ENCODE assay signal across 8 cellular contexts in the genomic region with DNA sequence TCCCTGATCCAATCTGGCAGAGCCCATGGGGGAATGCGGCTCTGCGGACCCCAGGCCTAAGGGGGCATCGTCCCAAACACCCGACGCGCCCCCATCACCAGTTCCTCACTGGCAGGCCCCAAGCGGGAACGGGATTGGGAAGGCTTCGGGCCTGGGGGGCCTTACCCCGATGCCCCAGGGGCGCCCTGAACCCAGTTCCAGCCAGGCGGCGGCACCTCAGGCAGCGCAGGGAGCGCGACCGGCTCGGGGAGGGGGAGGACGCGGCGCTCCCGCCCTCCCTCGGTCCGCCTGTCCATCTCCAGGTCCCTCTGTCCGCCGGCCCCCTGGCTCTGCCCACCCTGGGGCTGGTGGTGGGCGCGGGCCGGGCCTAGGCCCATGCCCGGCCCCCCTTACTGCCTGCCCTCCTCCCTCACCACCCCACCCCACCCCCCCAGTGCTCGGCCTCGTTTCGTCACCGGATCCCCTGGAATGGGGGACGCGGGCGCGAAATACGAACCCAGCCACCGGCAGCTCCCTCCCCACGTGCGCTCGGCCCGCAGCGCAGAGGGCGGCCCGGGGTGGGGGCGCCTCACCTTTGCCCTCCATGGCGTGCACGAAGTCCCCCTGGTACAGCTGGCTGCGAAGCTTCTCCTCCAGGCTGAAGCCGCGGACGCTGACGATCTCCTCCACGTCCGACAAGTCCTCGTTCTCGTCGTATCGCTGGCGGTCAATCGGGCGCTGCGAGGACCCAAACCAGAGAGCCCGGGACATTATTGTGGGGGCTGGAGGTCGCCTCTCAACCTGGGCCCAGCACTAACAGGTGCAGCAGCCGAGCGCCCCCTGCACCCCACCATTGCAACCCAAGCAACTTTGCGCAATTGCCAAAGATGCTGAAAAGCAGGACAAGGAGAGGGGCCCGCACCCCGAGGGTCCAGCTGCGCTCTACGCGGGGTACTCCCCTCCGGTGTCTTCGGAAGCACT. TPM values are rescaled to one million over a fixed set of nuclear protein-coding genes. Genes with fewer than 3 reads are reported as not detected.
DNase-seq lines count a peak whose midpoint lies in the region; ATAC-seq, FAIRE-seq and TF ChIP-seq lines count a peak whose summit lies in the region.

No MANE protein-coding gene starts in this region.

- H3K36me3 Mint-ChIP-seq in Caco-2 (ENCODE audit: insufficient read depth, unreplicated experiment), result peaks cover 41% of the 10 kb centered on the region

- TF ChIP-seq POLR2A in lower leg skin (IDR thresholded peaks at IDR 0.05), result no peak
- no peak for TF ChIP-seq POLR2A in thyroid gland (IDR thresholded peaks at IDR 0.05)
- TF ChIP-seq POLR2A in GM12891 (IDR thresholded peaks at IDR 0.05; ENCODE audit: low read depth, low read length), result no peak

- H3K9me3 ChIP-seq in Caco-2 (no peaks in the 10 kb centered on the region), PC-9 (ENCODE audit: insufficient read depth, low read depth) (no peaks in the 10 kb centered on the region), thyroid gland (no peaks in the 10 kb centered on the region)

- no peaks in the 10 kb centered on the region for H3K9me3 Mint-ChIP-seq in Caco-2 (ENCODE audit: unreplicated experiment)

- no TSS peak for BruUV-seq in Caco-2 (replicated peaks; lab: Mats Ljungman, UMichigan)
- BruUV-seq in PC-9 (replicated peaks; lab: Mats Ljungman, UMichigan), result no TSS peak

- H3K4me3 Mint-ChIP-seq in Caco-2 (ENCODE audit: unreplicated experiment), result peak overlapping the region; percentile 93

- H3K4me3 ChIP-seq in Caco-2 (ENCODE audit: low read depth, low read length) (peak overlapping the region; percentile 76), PC-9 (peak overlapping the region; percentile 86; the same call in 1 of the 2 replicates), lower leg skin (ENCODE audit: low read depth, poor library complexity, severe bottlenecking) (peak overlapping the region; percentile 41), thyroid gland (replicated peaks in 1 of 3) (peak overlapping the region; percentile 11 to 52 (median 39))

- H3F3A ChIP-seq in PC-9 (ENCODE audit: insufficient read depth, low read depth), result peaks cover 24% of the 10 kb centered on the region; the same call in 1 of the 2 replicates

- intact Hi-C loops in Caco-2 (cut with micrococcal nuclease; ENCODE audit: unreplicated experiment) (no loop called here), PC-9 (cut with micrococcal nuclease; ENCODE audit: unreplicated experiment) (no loop called here), lower leg skin (cut with DNase I; ENCODE audit: low total_unique reads) (loop anchor here (10.0 kb wide), 1 partner anchor 46 kb away; the partner anchor contains the start of gene ORAI1), thyroid gland (cut with DNase I) (no loop called here)

- ATAC-seq in HG03442 (IDR thresholded peaks at IDR 0.05; ENCODE audit: unreplicated experiment), result no peak

- H3K27ac ChIP-seq in PC-9 (peak overlapping the region; percentile 88), cingulate gyrus (ENCODE audit: low read depth, low read length) (peak overlapping the region; percentile 60), thyroid gland (peak overlapping the region; percentile 48 to 90 (median 88))

- POLR2A ChIA-PET in Caco-2 (lab: Charles Lee) (no interaction called here), PC-9 (lab: Charles Lee; ENCODE audit: unreplicated experiment) (no interaction called here)

- CTCF ChIA-PET in Caco-2 (lab: Charles Lee) (interaction anchor here (0.7 to 2.5 kb wide), 4 partner anchors 26 to 281 kb away, joined by 3 to 19 read pairs (median 10); partner anchors contain the start of gene ORAI1), PC-9 (lab: Charles Lee) (interaction anchor here (0.9 to 1.7 kb wide), 2 partner anchors 26 to 216 kb away, joined by 3 to 6 read pairs; no protein-coding TSS in a partner anchor)

- H3K4me2 ChIP-seq in PC-9, result peak overlapping the region; percentile 99

- no peak for TF ChIP-seq CTCF in Caco-2 (IDR thresholded peaks at IDR 0.05; ENCODE audit: insufficient read depth in 1 of 2, low read depth in 1 of 2, low read length in 1 of 2, severe bottlenecking in 1 of 2, unreplicated experiment in 1 of 2)
- no peak for TF ChIP-seq CTCF in PC-9 (conservative IDR thresholded peaks at IDR 0.05)
- no peak for TF ChIP-seq CTCF in lower leg skin (IDR thresholded peaks at IDR 0.05)
- no peak for TF ChIP-seq CTCF in thyroid gland (IDR thresholded peaks at IDR 0.05)

- H3K79me2 ChIP-seq in PC-9 (ENCODE audit: low read depth), result peaks cover 3% of the 10 kb centered on the region; the same call in 1 of the 2 replicates

- peak overlapping the region; percentile 88 for H3K27ac Mint-ChIP-seq in Caco-2 (ENCODE audit: unreplicated experiment)

- WGBS in lower leg skin, 2 donors, result 11 to 34% methylated on average over 28 to 40 of the region's 77 CpGs
- WGBS in thyroid gland, 2 donors, result 0 to 20% methylated on average over 6 to 29 of the region's 77 CpGs

- H3K27me3 ChIP-seq in Caco-2 (replicated peaks; ENCODE audit: control insufficient read depth, insufficient read depth, low read length) (no peaks in the 10 kb centered on the region), PC-9 (ENCODE audit: insufficient read depth, low read depth) (no peaks in the 10 kb centered on the region), thyroid gland (no peaks in the 10 kb centered on the region)

- H3K9me2 ChIP-seq in PC-9 (ENCODE audit: insufficient read depth), result no peaks in the 10 kb centered on the region

- H4K20me1 ChIP-seq in PC-9 (ENCODE audit: insufficient read depth), result no peaks in the 10 kb centered on the region

- H3K4me1 ChIP-seq in Caco-2, result peaks cover 50% of the 10 kb centered on the region
- H3K4me1 ChIP-seq in PC-9 (replicated peaks; ENCODE audit: insufficient read depth), result peaks cover 45% of the 10 kb centered on the region
- peaks cover 40 to 45% of the 10 kb centered on the region in 2 donors for H3K4me1 ChIP-seq in thyroid gland

- peaks cover 28% of the 10 kb centered on the region for H3K4me1 Mint-ChIP-seq in Caco-2 (ENCODE audit: low read depth, unreplicated experiment)

- DNase-seq in Caco-2, result no peak
- no peak for DNase-seq in PC-9
- no peak for DNase-seq in lower leg skin (ENCODE audit: low spot score in 2 of 2)
- DNase-seq in thyroid gland, result peak; percentile 28 to 37
- no peak for DNase-seq in GM12891 (ENCODE audit: insufficient read length, low spot score)
- DNase-seq in pons (ENCODE audit: low spot score), result no peak

- H3K27me3 Mint-ChIP-seq in Caco-2 (ENCODE audit: insufficient read depth, unreplicated experiment), result no peaks in the 10 kb centered on the region

- H3K36me3 ChIP-seq in Caco-2 (ENCODE audit: control insufficient read depth, insufficient read depth, low read length) (peaks cover 3% of the 10 kb centered on the region; the same call in 1 of the 2 replicates), PC-9 (ENCODE audit: low read depth) (no peaks in the 10 kb centered on the region), thyroid gland (no peaks in the 10 kb centered on the region)

- FAIRE-seq in GM12891 (lab: Jason Lieb, UNC), result no peak

- H2AFZ ChIP-seq in PC-9, result peak overlapping the region; percentile 84

TF ChIP-seq in GM12891, 5 proteins besides CTCF, POLR2A, EP300 and RAD21:
- TF ChIP-seq PAX5 (IDR thresholded peaks at IDR 0.05; ENCODE audit: insufficient read depth, low read length, severe bottlenecking), result no peak
- no peak for TF ChIP-seq POU2F2 (IDR thresholded peaks at IDR 0.05; ENCODE audit: low read depth, low read length)
- TF ChIP-seq SPI1 (IDR thresholded peaks at IDR 0.05; ENCODE audit: low read depth, low read length), result no peak
- TF ChIP-seq TAF1 (IDR thresholded peaks at IDR 0.05; ENCODE audit: low read depth, low read length), result no peak
- no peak for TF ChIP-seq POLR2AphosphoS5 (IDR thresholded peaks at IDR 0.05; ENCODE audit: low read depth, low read length)

RNA-seq across cellular contexts. Expression of gene KDM2B, which starts 2.3 kb away (rescaled TPM):
- 47.7 and 48.4 TPM in 2 replicates for total RNA-seq in Caco-2 (2022)
- 43.6 and 45.1 TPM in 2 replicates for total RNA-seq in PC-9 (2021)
- 10 to 100 TPM; 28.9 to 72.1 (median 47.9) TPM for total RNA-seq in lower leg skin
- 10 to 100 TPM; 15.5 to 32.1 (median 21.2) TPM for total RNA-seq in thyroid gland
- 68.9 TPM for polyA plus RNA-seq in GM12891 (2012; ENCODE audit: low read depth, missing spikeins)

RNA-seq across cellular contexts. Expression of gene ORAI1, which starts 47.8 kb away (rescaled TPM):
- total RNA-seq in Caco-2 (2022) (33.9 and 34.2 TPM in 2 replicates), PC-9 (2021) (25.6 and 28.1 TPM in 2 replicates), lower leg skin (10 to 100 TPM; 65.1 to 77.7 (median 69.6) TPM), thyroid gland (10 to 100 TPM; 12.7 to 27.1 (median 17.0) TPM)
- 16.9 TPM for polyA plus RNA-seq in GM12891 (2012; ENCODE audit: low read depth, missing spikeins)

Comparison
In these comparisons a context has a peak if more than half of its experiments do, and no peak if none do; other contexts are left out.
1. DNase-seq: peak in thyroid gland (2 of 2); none in Caco-2 (0 of 2), PC-9 (0 of 2), lower leg skin (0 of 2), GM12891 (single experiment) and pons (single experiment).
2. Peak in every context shown above with its lines, with median percentiles within 50 percentile points of each other: H3K4me3 ChIP-seq and H3K27ac ChIP-seq.